In genomic region chr15:35055416-35056105, GRCh38 we compare ENCODE assay signal across 31 cellular contexts. TPM values are rescaled to one million over a fixed set of nuclear protein-coding genes. Genes with fewer than 3 reads are reported as not detected.
"Had no signal": no experiment of that assay in that cellular context is flagged by ENCODE, and none has a peak within 500 bp of the region (broad histone marks: within the 10 kb centered on the region; RNA-seq: fewer than 3 reads in every experiment).

No MANE protein-coding gene starts in this region.

- H3K36me3 Mint-ChIP-seq: activated naive CD8-positive, alpha-beta T cell treated with anti-CD3 and anti-CD28 coated beads, Interleukin-2, amount 10 ng/mL, durations not matched to agents 7 days and 5 days; T-cell had no signal

- DNase-seq: activated CD4-positive, alpha-beta memory T cell treated with anti-CD3 and anti-CD28 coated beads, Interleukin-2, amount 10 ng/mL, durations not matched to agents 7 days and 5 days; activated CD4-positive, alpha-beta T cell treated with anti-CD3 and anti-CD28 coated beads for 36 hours; activated CD4-positive, alpha-beta T cell treated with anti-CD3 and anti-CD28 coated beads, Interleukin-2, amount 50 U/mL, for 1 hour; activated CD4-positive, CD25-positive, alpha-beta regulatory T cell; activated naive CD4-positive, alpha-beta T cell treated with anti-CD3 and anti-CD28 coated beads, Interleukin-2, amount 50 U/mL, for 16 hours; activated naive CD8-positive, alpha-beta T cell treated with anti-CD3 and anti-CD28 coated beads, Interleukin-2, amount 10 ng/mL, durations not matched to agents 7 days and 5 days; activated T-cell treated with anti-CD3 and anti-CD28 coated beads for 4 hours; activated T-cell treated with anti-CD3 and anti-CD28 coated beads, Interleukin-2, amount 50 U/mL, for 72 hours; adrenal gland; anterior cingulate cortex; caudate nucleus; MG63; MV-4-11; NCI-H1092 treated with DMSO at 0.1 percent for 48 hours; NCI-H1417 treated with DMSO at 0.1 percent for 48 hours; NCI-H1694; NCI-H2029; NCI-H2107; NCI-H2171 treated with DMSO at 0.1 percent for 48 hours; NCI-H345; NCI-H510A; NCI-H526 treated with DMSO at 0.1 percent for 48 hours; NCI-H82; RPMI8226; T-cell; T-helper 2 cell; T1000 had no signal

- H3K4me3 ChIP-seq: adrenal gland, breast epithelium, MG63, SK-N-MC had no signal

- H3K27me3 Mint-ChIP-seq: activated CD4-positive, alpha-beta T cell treated with anti-CD3 and anti-CD28 coated beads for 36 hours had no signal

- H3K9me3 Mint-ChIP-seq: activated CD4-positive, alpha-beta memory T cell treated with anti-CD3 and anti-CD28 coated beads, Interleukin-2, amount 10 ng/mL, durations not matched to agents 7 days and 5 days; activated naive CD8-positive, alpha-beta T cell treated with anti-CD3 and anti-CD28 coated beads, Interleukin-2, amount 10 ng/mL, durations not matched to agents 7 days and 5 days; activated T-cell treated with anti-CD3 and anti-CD28 coated beads, Interleukin-2, amount 50 U/mL, for 72 hours; activated T-helper 2 cell treated with anti-CD3 and anti-CD28 coated beads, Interferon-gamma antibody, Interleukin-2, Interleukin-4, amounts not matched to agents 10 μg/mL and 5 μg/mL and 100 μg/mL, durations not matched to agents 14 hours and 24 hours and 36 hours; T-cell had no signal

- H3K27ac Mint-ChIP-seq: activated CD4-positive, alpha-beta memory T cell treated with anti-CD3 and anti-CD28 coated beads, Interleukin-2, amount 10 ng/mL, durations not matched to agents 7 days and 5 days; activated CD4-positive, alpha-beta T cell treated with anti-CD3 and anti-CD28 coated beads for 36 hours; activated naive CD8-positive, alpha-beta T cell treated with anti-CD3 and anti-CD28 coated beads, Interleukin-2, amount 10 ng/mL, durations not matched to agents 7 days and 5 days; activated T-cell treated with anti-CD3 and anti-CD28 coated beads, Interleukin-2, amount 50 U/mL, for 72 hours; activated T-helper 2 cell treated with anti-CD3 and anti-CD28 coated beads, Interferon-gamma antibody, Interleukin-2, Interleukin-4, amounts not matched to agents 10 μg/mL and 5 μg/mL and 100 μg/mL, durations not matched to agents 14 hours and 24 hours and 36 hours; T-cell had no signal

- H3K36me3 ChIP-seq: adrenal gland, breast epithelium, MG63 had no signal

- H3K4me1 ChIP-seq: adrenal gland, breast epithelium had no signal

- H3K9me3 ChIP-seq: adrenal gland, breast epithelium, MG63 had no signal

- H3K4me1 Mint-ChIP-seq: activated CD4-positive, alpha-beta memory T cell treated with anti-CD3 and anti-CD28 coated beads, Interleukin-2, amount 10 ng/mL, durations not matched to agents 7 days and 5 days; activated CD4-positive, alpha-beta T cell treated with anti-CD3 and anti-CD28 coated beads for 36 hours; activated naive CD8-positive, alpha-beta T cell treated with anti-CD3 and anti-CD28 coated beads, Interleukin-2, amount 10 ng/mL, durations not matched to agents 7 days and 5 days; T-cell had no signal

- H3K4me3 Mint-ChIP-seq: activated CD4-positive, alpha-beta memory T cell treated with anti-CD3 and anti-CD28 coated beads, Interleukin-2, amount 10 ng/mL, durations not matched to agents 7 days and 5 days; activated CD4-positive, alpha-beta T cell treated with anti-CD3 and anti-CD28 coated beads for 36 hours; activated naive CD8-positive, alpha-beta T cell treated with anti-CD3 and anti-CD28 coated beads, Interleukin-2, amount 10 ng/mL, durations not matched to agents 7 days and 5 days; activated T-cell treated with anti-CD3 and anti-CD28 coated beads, Interleukin-2, amount 50 U/mL, for 72 hours; T-cell had no signal

- H3K27me3 ChIP-seq: adrenal gland, breast epithelium, MG63 had no signal

- ATAC-seq: activated CD4-positive, alpha-beta T cell treated with anti-CD3 and anti-CD28 coated beads for 36 hours; activated T-cell treated with anti-CD3 and anti-CD28 coated beads, Interleukin-2, amount 50 U/mL, for 72 hours; Right ventricle myocardium inferior; T-cell had no signal

RNA-seq across cellular contexts. Expression of gene NANOGP8, which starts 29.5 kb away (rescaled TPM):
- polyA plus RNA-seq: adrenal gland had no signal
